In the genomic region with DNA sequence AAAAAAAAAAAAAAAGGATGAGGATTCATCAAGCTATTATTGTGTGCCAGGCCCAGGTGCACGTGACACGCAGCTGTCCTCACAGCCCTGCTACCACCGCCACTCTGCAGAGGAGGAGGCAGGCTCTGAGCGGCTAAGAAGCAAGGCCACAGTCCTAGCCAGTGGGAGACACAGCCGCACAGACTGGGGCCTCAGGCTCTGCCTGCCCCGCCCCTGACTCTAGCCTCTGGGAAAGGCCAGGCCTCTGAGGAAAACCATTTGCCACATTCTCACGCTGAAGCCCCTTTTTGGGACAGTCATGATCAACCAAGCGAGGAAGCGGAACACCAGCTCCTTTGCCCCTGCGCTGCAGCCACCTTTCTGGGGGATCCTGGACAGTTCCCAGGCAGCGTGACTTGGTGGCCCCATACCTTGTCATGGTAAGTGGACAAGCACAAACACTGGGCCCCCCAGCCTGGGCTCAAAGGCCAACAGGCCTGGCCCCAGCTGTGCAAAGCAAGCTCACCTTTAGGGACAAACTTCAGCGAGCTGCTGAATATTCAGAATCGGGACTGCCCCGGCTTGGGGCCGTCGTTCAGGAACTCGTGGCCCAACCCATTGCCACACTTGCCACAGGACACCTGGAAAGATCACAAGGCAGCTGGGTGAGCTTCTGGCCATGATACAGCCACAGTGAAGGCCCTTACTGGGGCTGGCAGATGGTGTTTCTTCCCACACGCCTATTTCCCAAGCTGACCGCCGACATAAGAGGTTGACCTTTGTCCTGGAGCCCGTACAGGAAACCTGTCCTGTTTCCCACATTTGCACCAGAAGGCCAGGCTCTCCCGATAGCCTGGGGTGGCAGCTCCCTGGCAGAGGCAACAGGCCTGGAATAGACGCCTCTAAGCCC, we compare ENCODE assay signal across 13 cellular contexts. TPM values are rescaled to one million over a fixed set of nuclear protein-coding genes. Genes with fewer than 3 reads are reported as not detected.
A peak's percentile ranks its signal among the peaks of the same experiment; 100 is the strongest.
DNase-seq lines count a peak whose midpoint lies in the region; ATAC-seq and TF ChIP-seq lines count a peak whose summit lies in the region.
"Had no signal": no experiment of that assay in that cellular context is flagged by ENCODE, and none has a peak within 500 bp of the region (broad histone marks: within the 10 kb centered on the region; RNA-seq: fewer than 3 reads in every experiment).

No MANE protein-coding gene starts in this region.

- H3K9me3 Mint-ChIP-seq in activated CD4-positive, alpha-beta memory T cell treated with anti-CD3 and anti-CD28 coated beads, Interleukin-2, amount 10 ng/mL, durations not matched to agents 7 days and 5 days, result no peaks in the 10 kb centered on the region
- H3K9me3 Mint-ChIP-seq: activated naive CD4-positive, alpha-beta T cell treated with anti-CD3 and anti-CD28 coated beads for 36 hours had no signal

- intact Hi-C loops in left colon (cut with DNase I, micrococcal nuclease), result no loop called here

- H3K36me3 ChIP-seq in OCI-LY3 (replicated peaks; ENCODE audit: low read depth, low read length) (peaks cover 32% of the 10 kb centered on the region), skeletal muscle tissue (ENCODE audit: control insufficient read depth in 3 of 3, insufficient read depth in 3 of 3, low read length in 3 of 3) (peaks cover 31 to 40% (median 33%) of the 10 kb centered on the region in 3 donors)

- peaks cover 27% of the 10 kb centered on the region for H3K4me1 ChIP-seq in OCI-LY3 (ENCODE audit: low read length)
- peaks cover 44 to 65% (median 49%) of the 10 kb centered on the region in 3 donors for H3K4me1 ChIP-seq in skeletal muscle tissue (ENCODE audit: control insufficient read depth in 3 of 3, insufficient read depth in 3 of 3, low read length in 3 of 3)

- DNase-seq in left colon (peak; percentile 54 to 60), activated gamma-delta T cell treated with Interleukin-2 at 50 U/mL for 16 hours (no peak)
- DNase-seq in activated CD4-positive, alpha-beta memory T cell treated with anti-CD3 and anti-CD28 coated beads, Interleukin-2, amount 10 ng/mL, durations not matched to agents 7 days and 5 days, result no peak
- DNase-seq: activated naive CD4-positive, alpha-beta T cell treated with anti-CD3 and anti-CD28 coated beads for 36 hours; KG1; left lung; NCI-H1930 had no signal

- H3K4me3 ChIP-seq in OCI-LY3 (ENCODE audit: low read length) (peak overlapping the region; percentile 88; the same call in 1 of the 2 replicates), skeletal muscle tissue (ENCODE audit: low read length in 3 of 3) (peak overlapping the region in 2 of 3 donors; percentile 35 to 92)
- H3K4me3 ChIP-seq: tibial nerve had no signal

- POLR2A ChIA-PET in activated CD4-positive, alpha-beta memory T cell treated with anti-CD3 and anti-CD28 coated beads, Interleukin-2, amount 10 ng/mL, durations not matched to agents 7 days and 5 days (lab: Charles Lee), result interaction anchor here (0.8 to 3.3 kb wide), 4 partner anchors 24 to 113 kb away, joined by 3 to 15 read pairs (median 4); a partner anchor contains a TSS

- ATAC-seq in left colon (peak; percentile 36), GM21526 (IDR thresholded peaks at IDR 0.05; ENCODE audit: low FRiP score, unreplicated experiment) (no peak)
- ATAC-seq: left lung had no signal

- CTCF ChIA-PET in activated CD4-positive, alpha-beta memory T cell treated with anti-CD3 and anti-CD28 coated beads, Interleukin-2, amount 10 ng/mL, durations not matched to agents 7 days and 5 days (lab: Charles Lee), result interaction anchor here (1.1 kb wide), 1 partner anchor 12 kb away, joined by 4 read pairs; no protein-coding TSS in a partner anchor

- no peak overlapping the region for H3K4me3 Mint-ChIP-seq in activated CD4-positive, alpha-beta memory T cell treated with anti-CD3 and anti-CD28 coated beads, Interleukin-2, amount 10 ng/mL, durations not matched to agents 7 days and 5 days
- H3K4me3 Mint-ChIP-seq: activated naive CD4-positive, alpha-beta T cell treated with anti-CD3 and anti-CD28 coated beads for 36 hours had no signal

- no peak for TF ChIP-seq CTCF in OCI-LY3 (IDR thresholded peaks at IDR 0.05; ENCODE audit: low read depth, low read length)

- H3K4me2 ChIP-seq in OCI-LY3 (ENCODE audit: low read length), result peak overlapping the region; percentile 90

- no peaks in the 10 kb centered on the region for H3K27me3 ChIP-seq in OCI-LY3 (ENCODE audit: low read depth, low read length)
- no peaks in the 10 kb centered on the region for H3K27me3 ChIP-seq in skeletal muscle tissue (ENCODE audit: control insufficient read depth in 3 of 3, insufficient read depth in 3 of 3, low read length in 3 of 3)
- H3K27me3 ChIP-seq: left lung, tibial nerve had no signal

- H3K9ac ChIP-seq in OCI-LY3 (ENCODE audit: low read length) (no peak overlapping the region), skeletal muscle tissue (ENCODE audit: low read depth in 1 of 3, low read length in 3 of 3) (peak overlapping the region; percentile 33 to 97 (median 45))

- H3K27me3 Mint-ChIP-seq in activated CD4-positive, alpha-beta memory T cell treated with anti-CD3 and anti-CD28 coated beads, Interleukin-2, amount 10 ng/mL, durations not matched to agents 7 days and 5 days, result no peaks in the 10 kb centered on the region

- H3K9me3 ChIP-seq in OCI-LY3 (ENCODE audit: insufficient read depth, low read length) (no peaks in the 10 kb centered on the region), skeletal muscle tissue (ENCODE audit: control insufficient read depth in 3 of 3, low read length in 3 of 3) (no peaks in the 10 kb centered on the region)
- H3K9me3 ChIP-seq: left lung, tibial nerve had no signal

- H3K36me3 Mint-ChIP-seq in activated CD4-positive, alpha-beta memory T cell treated with anti-CD3 and anti-CD28 coated beads, Interleukin-2, amount 10 ng/mL, durations not matched to agents 7 days and 5 days (ENCODE audit: low read depth), result peaks cover 8% of the 10 kb centered on the region

- H3K27ac Mint-ChIP-seq in activated CD4-positive, alpha-beta memory T cell treated with anti-CD3 and anti-CD28 coated beads, Interleukin-2, amount 10 ng/mL, durations not matched to agents 7 days and 5 days, result no peak overlapping the region
- H3K27ac Mint-ChIP-seq: activated naive CD4-positive, alpha-beta T cell treated with anti-CD3 and anti-CD28 coated beads for 36 hours had no signal

- H3K4me1 Mint-ChIP-seq in activated CD4-positive, alpha-beta memory T cell treated with anti-CD3 and anti-CD28 coated beads, Interleukin-2, amount 10 ng/mL, durations not matched to agents 7 days and 5 days, result peaks cover 27% of the 10 kb centered on the region

- H3K27ac ChIP-seq in OCI-LY3 (ENCODE audit: low read length) (peak overlapping the region; percentile 26; the same call in 1 of the 2 replicates), skeletal muscle tissue (ENCODE audit: low read depth, low read length) (peak overlapping the region; percentile 97)

- no peak overlapping the region for H2AFZ ChIP-seq in OCI-LY3 (ENCODE audit: low read depth, low read length)

- H3K79me2 ChIP-seq in OCI-LY3 (ENCODE audit: low read length), result peaks cover 19% of the 10 kb centered on the region

- peaks cover 15% of the 10 kb centered on the region for H4K20me1 ChIP-seq in OCI-LY3 (ENCODE audit: insufficient read depth, low read length)

RNA-seq across cellular contexts. Expression of a gene that starts 2.5 kb away (rescaled TPM):
- total RNA-seq in left colon (10 to 100 TPM; 46.0 to 46.6 TPM), skeletal muscle tissue (13.6 TPM)
- total RNA-seq in activated CD4-positive, alpha-beta memory T cell treated with anti-CD3 and anti-CD28 coated beads, Interleukin-2, amount 10 ng/mL, durations not matched to agents 7 days and 5 days, result 10 to 100 TPM; 17.9 TPM

RNA-seq across cellular contexts. Expression of a gene that starts 14.0 kb away (rescaled TPM):
- total RNA-seq in left colon (not detected), skeletal muscle tissue (84.5 TPM)
- not detected for total RNA-seq in activated CD4-positive, alpha-beta memory T cell treated with anti-CD3 and anti-CD28 coated beads, Interleukin-2, amount 10 ng/mL, durations not matched to agents 7 days and 5 days
- total RNA-seq: activated naive CD4-positive, alpha-beta T cell treated with anti-CD3 and anti-CD28 coated beads for 36 hours; SK-MEL-5; tibial nerve had no signal

RNA-seq across cellular contexts. Expression of a gene that starts 18.8 kb away (rescaled TPM):
- 100 to 1,000 TPM; 224 to 273 TPM for total RNA-seq in left colon
- total RNA-seq in skeletal muscle tissue, result 130 TPM
- 100 to 1,000 TPM; 131 to 138 TPM for total RNA-seq in activated CD4-positive, alpha-beta memory T cell treated with anti-CD3 and anti-CD28 coated beads, Interleukin-2, amount 10 ng/mL, durations not matched to agents 7 days and 5 days

RNA-seq across cellular contexts. Expression of a gene that starts 22.3 kb away (rescaled TPM):
- 10 to 100 TPM in 1 of 2 donors, under 1 TPM in 1; 0.31 to 11.8 TPM for total RNA-seq in left colon
- total RNA-seq in skeletal muscle tissue, result not detected
- not detected for total RNA-seq in activated CD4-positive, alpha-beta memory T cell treated with anti-CD3 and anti-CD28 coated beads, Interleukin-2, amount 10 ng/mL, durations not matched to agents 7 days and 5 days
- total RNA-seq: activated naive CD4-positive, alpha-beta T cell treated with anti-CD3 and anti-CD28 coated beads for 36 hours; cardiac septum; SK-MEL-5; tibial nerve had no signal

RNA-seq across cellular contexts. Expression of a gene that starts 24.1 kb away (rescaled TPM):
- total RNA-seq in left colon (1,000 to 10,000 TPM; 1,705 to 1,742 TPM), skeletal muscle tissue (3,178 TPM)
- 1,000 to 10,000 TPM; 2,364 to 2,405 TPM for total RNA-seq in activated CD4-positive, alpha-beta memory T cell treated with anti-CD3 and anti-CD28 coated beads, Interleukin-2, amount 10 ng/mL, durations not matched to agents 7 days and 5 days

Comparison
In these comparisons a context has a peak if more than half of its experiments do, and no peak if none do; other contexts are left out.
1. DNase-seq: peak in left colon (2 of 2); none in activated CD4-positive, alpha-beta memory T cell treated with anti-CD3 and anti-CD28 coated beads, Interleukin-2, amount 10 ng/mL, durations not matched to agents 7 days and 5 days (single experiment) and activated gamma-delta T cell treated with Interleukin-2 at 50 U/mL for 16 hours (single experiment).
2. RNA of a gene that starts 14.0 kb away (total RNA-seq): 84.5 TPM in skeletal muscle tissue (single experiment); not detected in left colon and not detected in activated CD4-positive, alpha-beta memory T cell treated with anti-CD3 and anti-CD28 coated beads, Interleukin-2, amount 10 ng/mL, durations not matched to agents 7 days and 5 days; every median in the first group is over 10 times any median in the second.